ENCODE assay signal across 2 cellular contexts in the genomic region with DNA sequence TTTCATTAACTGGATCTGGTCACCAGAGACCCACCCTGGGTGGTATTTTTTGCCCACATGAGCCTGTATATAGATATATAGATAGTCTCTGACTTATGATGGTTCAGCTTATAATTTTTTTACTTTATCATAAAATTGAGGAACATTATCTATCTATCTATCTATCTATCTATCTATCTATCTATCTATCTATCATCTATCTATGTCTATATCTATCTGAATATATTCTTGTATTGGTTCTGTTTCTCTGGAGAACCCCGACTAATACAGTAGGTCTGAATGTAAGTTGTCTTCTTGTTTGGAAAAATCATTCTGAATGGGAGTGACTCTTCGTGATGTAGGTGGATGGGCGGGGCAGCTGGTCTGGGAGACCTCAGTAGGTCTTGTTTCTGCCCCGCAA.
TF ChIP-seq lines count a peak whose summit lies in the region.

No MANE protein-coding gene starts in this region.

TF ChIP-seq in K562, 482 proteins besides CTCF, POLR2A, EP300 and RAD21:
- TF ChIP-seq SMC3 (conservative IDR thresholded peaks at IDR 0.05; ENCODE audit: insufficient read depth, low read depth, low read length) = no peak
- TF ChIP-seq NRF1 (conservative IDR thresholded peaks at IDR 0.05 in 1 of 2, IDR thresholded peaks at IDR 0.05 in 1 of 2) = no peak
- TF ChIP-seq ZSCAN29 (IDR thresholded peaks at IDR 0.05) = no peak
- TF ChIP-seq TOE1 (IDR thresholded peaks at IDR 0.05; ENCODE audit: borderline replicate concordance) = no peak
- TF ChIP-seq TOE1 (CRISPR knock-in tag; IDR thresholded peaks at IDR 0.05; ENCODE audit: borderline replicate concordance, low read depth) = no peak
- peak; percentile 83; the same call in 1 of the 2 replicates for TF ChIP-seq GATAD2B (IDR thresholded peaks at IDR 0.05; ENCODE audit: borderline replicate concordance)
- TF ChIP-seq DACH1 (IDR thresholded peaks at IDR 0.05; ENCODE audit: partially characterized antibody) = peak; percentile 98
- 0 out of 2 replicates have a peak, but pooled peaks have one; percentile 30 for TF ChIP-seq GATA2 (CRISPR knock-in tag; IDR thresholded peaks at IDR 0.05)
- TF ChIP-seq, protein P1, sequence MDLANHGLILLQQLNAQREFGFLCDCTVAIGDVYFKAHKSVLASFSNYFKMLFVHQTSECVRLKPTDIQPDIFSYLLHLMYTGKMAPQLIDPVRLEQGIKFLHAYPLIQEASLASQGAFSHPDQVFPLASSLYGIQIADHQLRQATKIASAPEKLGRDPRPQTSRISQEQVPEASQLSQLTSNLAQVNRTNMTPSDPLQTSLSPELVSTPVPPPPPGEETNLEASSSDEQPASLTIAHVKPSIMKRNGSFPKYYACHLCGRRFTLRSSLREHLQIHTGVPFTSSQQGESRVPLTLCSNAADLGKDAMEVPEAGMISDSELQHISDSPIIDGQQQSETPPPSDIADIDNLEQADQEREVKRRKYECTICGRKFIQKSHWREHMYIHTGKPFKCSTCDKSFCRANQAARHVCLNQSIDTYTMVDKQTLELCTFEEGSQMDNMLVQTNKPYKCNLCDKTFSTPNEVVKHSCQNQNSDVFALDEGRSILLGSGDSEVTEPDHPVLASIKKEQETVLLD (IDR thresholded peaks at IDR 0.05) = peak; percentile 48; the same call in 1 of the 2 replicates
TF ChIP-seq in K562: peak in this region for 4.

TF ChIP-seq in HEK293T, 16 proteins besides CTCF, POLR2A, EP300 and RAD21:
- TF ChIP-seq, protein P2, sequence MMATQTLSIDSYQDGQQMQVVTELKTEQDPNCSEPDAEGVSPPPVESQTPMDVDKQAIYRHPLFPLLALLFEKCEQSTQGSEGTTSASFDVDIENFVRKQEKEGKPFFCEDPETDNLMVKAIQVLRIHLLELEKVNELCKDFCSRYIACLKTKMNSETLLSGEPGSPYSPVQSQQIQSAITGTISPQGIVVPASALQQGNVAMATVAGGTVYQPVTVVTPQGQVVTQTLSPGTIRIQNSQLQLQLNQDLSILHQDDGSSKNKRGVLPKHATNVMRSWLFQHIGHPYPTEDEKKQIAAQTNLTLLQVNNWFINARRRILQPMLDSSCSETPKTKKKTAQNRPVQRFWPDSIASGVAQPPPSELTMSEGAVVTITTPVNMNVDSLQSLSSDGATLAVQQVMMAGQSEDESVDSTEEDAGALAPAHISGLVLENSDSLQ (IDR thresholded peaks at IDR 0.05) = no peak
- no peak for TF ChIP-seq CTBP1 (IDR thresholded peaks at IDR 0.05; ENCODE audit: borderline replicate concordance)
